Comparison of ENCODE assay signal across 36 cellular contexts in the genomic region with DNA sequence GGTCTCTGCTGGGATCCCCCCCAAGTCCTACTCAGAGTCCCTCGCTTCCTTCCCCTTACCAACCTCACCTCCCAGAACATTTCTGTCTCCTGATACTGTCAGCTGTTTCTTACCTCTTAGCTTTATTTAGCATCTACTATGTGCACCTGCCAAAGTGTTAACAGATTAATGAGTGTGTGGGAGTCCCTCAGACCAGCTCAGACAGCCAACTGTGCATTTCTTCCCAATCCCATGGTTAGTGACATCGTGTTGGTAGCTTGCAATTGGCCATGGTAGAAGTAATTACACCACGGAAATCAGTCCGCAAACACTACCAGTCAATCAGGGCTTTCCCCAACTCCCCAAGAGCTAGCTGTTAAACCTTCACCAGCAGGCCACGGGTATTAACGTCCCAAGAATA.
"Had no signal": no experiment of that assay in that cellular context is flagged by ENCODE, and none has a peak within 500 bp of the region (broad histone marks: within the 10 kb centered on the region; RNA-seq: fewer than 3 reads in every experiment).

No MANE protein-coding gene starts in this region.

- H3K4me1 ChIP-seq: ascending aorta, breast epithelium had no signal

- H3K27ac Mint-ChIP-seq: activated CD4-positive, alpha-beta memory T cell treated with anti-CD3 and anti-CD28 coated beads, Interleukin-2, amount 10 ng/mL, durations not matched to agents 7 days and 5 days; activated CD4-positive, alpha-beta T cell treated with anti-CD3 and anti-CD28 coated beads for 36 hours; activated CD4-positive, alpha-beta T cell treated with anti-CD3 and anti-CD28 coated beads, Interleukin-2, amount 10 ng/mL, durations not matched to agents 7 days and 5 days; activated CD8-positive, alpha-beta memory T cell treated with anti-CD3 and anti-CD28 coated beads, Interleukin-2, amount 10 ng/mL, durations not matched to agents 7 days and 5 days; activated CD8-positive, alpha-beta T cell treated with anti-CD3 and anti-CD28 coated beads, Interleukin-2, amount 10 ng/mL, durations not matched to agents 7 days and 5 days; activated naive CD4-positive, alpha-beta T cell treated with anti-CD3 and anti-CD28 coated beads, Interleukin-2, amount 10 ng/mL, durations not matched to agents 7 days and 5 days; activated naive CD4-positive, alpha-beta T cell treated with anti-CD3 and anti-CD28 coated beads, Interleukin-2, amount 50 U/mL, for 24 hours; activated naive CD8-positive, alpha-beta T cell; activated naive CD8-positive, alpha-beta T cell treated with anti-CD3 and anti-CD28 coated beads, Interleukin-2, amount 10 ng/mL, durations not matched to agents 7 days and 5 days; activated naive CD8-positive, alpha-beta T cell treated with anti-CD3 and anti-CD28 coated beads, Interleukin-2, amount 50 U/mL, for 24 hours; activated T-cell treated with anti-CD3 and anti-CD28 coated beads, Interleukin-2, amount 50 U/mL, for 24 hours; activated T-helper 2 cell treated with anti-CD3 and anti-CD28 coated beads, Interferon-gamma antibody, Interleukin-2, Interleukin-4, amounts not matched to agents 10 μg/mL and 5 μg/mL and 100 μg/mL, durations not matched to agents 14 hours and 24 hours and 36 hours; T-helper 1 cell treated with Interleukin-12 subunit alpha and Interleukin-12 subunit beta and Interleukin-4 antibody, amounts not matched to agents 30 μg/mL and 1 μg/mL, for 36 hours; T-helper 2 cell treated with Interferon-gamma antibody and Interleukin-4, amounts not matched to agents 5 μg/mL and 100 μg/mL, for 36 hours; WTC11 had no signal

- H3K36me3 Mint-ChIP-seq: activated CD8-positive, alpha-beta memory T cell treated with anti-CD3 and anti-CD28 coated beads, Interleukin-2, amount 10 ng/mL, durations not matched to agents 7 days and 5 days; activated naive CD4-positive, alpha-beta T cell treated with anti-CD3 and anti-CD28 coated beads, Interleukin-2, amount 10 ng/mL, durations not matched to agents 7 days and 5 days; activated naive CD4-positive, alpha-beta T cell treated with anti-CD3 and anti-CD28 coated beads, Interleukin-2, amount 50 U/mL, for 24 hours; activated naive CD8-positive, alpha-beta T cell; activated naive CD8-positive, alpha-beta T cell treated with anti-CD3 and anti-CD28 coated beads, Interleukin-2, amount 10 ng/mL, durations not matched to agents 7 days and 5 days; WTC11 had no signal

- H3K4me1 Mint-ChIP-seq: activated CD4-positive, alpha-beta memory T cell treated with anti-CD3 and anti-CD28 coated beads, Interleukin-2, amount 10 ng/mL, durations not matched to agents 7 days and 5 days; activated CD4-positive, alpha-beta T cell treated with anti-CD3 and anti-CD28 coated beads for 36 hours; activated CD4-positive, alpha-beta T cell treated with anti-CD3 and anti-CD28 coated beads, Interleukin-2, amount 10 ng/mL, durations not matched to agents 7 days and 5 days; activated CD8-positive, alpha-beta memory T cell treated with anti-CD3 and anti-CD28 coated beads, Interleukin-2, amount 10 ng/mL, durations not matched to agents 7 days and 5 days; activated naive CD4-positive, alpha-beta T cell treated with anti-CD3 and anti-CD28 coated beads, Interleukin-2, amount 10 ng/mL, durations not matched to agents 7 days and 5 days; activated naive CD4-positive, alpha-beta T cell treated with anti-CD3 and anti-CD28 coated beads, Interleukin-2, amount 50 U/mL, for 24 hours; activated naive CD8-positive, alpha-beta T cell treated with anti-CD3 and anti-CD28 coated beads, Interleukin-2, amount 10 ng/mL, durations not matched to agents 7 days and 5 days; activated naive CD8-positive, alpha-beta T cell treated with anti-CD3 and anti-CD28 coated beads, Interleukin-2, amount 50 U/mL, for 24 hours had no signal

- H3K27ac ChIP-seq: ascending aorta, brain microvascular endothelial cell, breast epithelium, WERI-Rb-1 had no signal

- H3K9me3 Mint-ChIP-seq: activated CD4-positive, alpha-beta memory T cell treated with anti-CD3 and anti-CD28 coated beads, Interleukin-2, amount 10 ng/mL, durations not matched to agents 7 days and 5 days; activated CD4-positive, alpha-beta T cell treated with anti-CD3 and anti-CD28 coated beads, Interleukin-2, amount 10 ng/mL, durations not matched to agents 7 days and 5 days; activated naive CD4-positive, alpha-beta T cell treated with anti-CD3 and anti-CD28 coated beads, Interleukin-2, amount 10 ng/mL, durations not matched to agents 7 days and 5 days; activated naive CD4-positive, alpha-beta T cell treated with anti-CD3 and anti-CD28 coated beads, Interleukin-2, amount 50 U/mL, for 24 hours; activated naive CD8-positive, alpha-beta T cell treated with anti-CD3 and anti-CD28 coated beads, Interleukin-2, amount 10 ng/mL, durations not matched to agents 7 days and 5 days; activated naive CD8-positive, alpha-beta T cell treated with anti-CD3 and anti-CD28 coated beads, Interleukin-2, amount 50 U/mL, for 24 hours; activated T-cell treated with anti-CD3 and anti-CD28 coated beads, Interleukin-2, amount 50 U/mL, for 24 hours; activated T-helper 2 cell treated with anti-CD3 and anti-CD28 coated beads, Interferon-gamma antibody, Interleukin-2, Interleukin-4, amounts not matched to agents 10 μg/mL and 5 μg/mL and 100 μg/mL, durations not matched to agents 14 hours and 24 hours and 36 hours; T-helper 1 cell treated with Interleukin-12 subunit alpha and Interleukin-12 subunit beta and Interleukin-4 antibody, amounts not matched to agents 30 μg/mL and 1 μg/mL, for 36 hours; T-helper 2 cell treated with Interferon-gamma antibody and Interleukin-4, amounts not matched to agents 5 μg/mL and 100 μg/mL, for 36 hours; WTC11 had no signal

- H3K9me3 ChIP-seq: ascending aorta, breast epithelium had no signal

- H3K27me3 ChIP-seq: ascending aorta, brain microvascular endothelial cell, breast epithelium had no signal

- H3K4me3 ChIP-seq: ascending aorta, breast epithelium had no signal

- H3K36me3 ChIP-seq: ascending aorta, brain microvascular endothelial cell, breast epithelium, WERI-Rb-1 had no signal

- DNase-seq: activated CD4-positive, alpha-beta memory T cell treated with anti-CD3 and anti-CD28 coated beads, Interleukin-2, amount 10 ng/mL, durations not matched to agents 7 days and 5 days; activated CD4-positive, alpha-beta T cell treated with anti-CD3 and anti-CD28 coated beads for 1 hour; activated CD4-positive, alpha-beta T cell treated with anti-CD3 and anti-CD28 coated beads for 36 hours; activated CD4-positive, alpha-beta T cell treated with anti-CD3 and anti-CD28 coated beads for 48 hours; activated CD4-positive, alpha-beta T cell treated with anti-CD3 and anti-CD28 coated beads, Interleukin-2, amount 10 ng/mL, durations not matched to agents 7 days and 5 days; activated CD4-positive, alpha-beta T cell treated with anti-CD3 and anti-CD28 coated beads, Interleukin-2, amount 50 U/mL, for 48 hours; activated CD4-positive, CD25-positive, alpha-beta regulatory T cell; activated CD8-positive, alpha-beta memory T cell treated with anti-CD3 and anti-CD28 coated beads for 24 hours; activated CD8-positive, alpha-beta memory T cell treated with anti-CD3 and anti-CD28 coated beads, Interleukin-2, amount 10 ng/mL, durations not matched to agents 7 days and 5 days; activated CD8-positive, alpha-beta memory T cell treated with anti-CD3 and anti-CD28 coated beads, Interleukin-2, amount 50 U/mL, for 48 hours; activated CD8-positive, alpha-beta T cell treated with anti-CD3 and anti-CD28 coated beads, Interleukin-2, amount 10 ng/mL, durations not matched to agents 7 days and 5 days; activated effector memory CD4-positive, alpha-beta T cell treated with Interleukin-2 at 50 U/mL for 16 hours; activated gamma-delta T cell; activated naive CD4-positive, alpha-beta T cell treated with anti-CD3 and anti-CD28 coated beads, Interleukin-2, amount 10 ng/mL, durations not matched to agents 7 days and 5 days; activated naive CD4-positive, alpha-beta T cell treated with Interleukin-2 at 50 U/mL for 16 hours; activated naive CD8-positive, alpha-beta T cell treated with anti-CD3 and anti-CD28 coated beads, Interleukin-2, amount 10 ng/mL, durations not matched to agents 7 days and 5 days; activated naive CD8-positive, alpha-beta T cell treated with anti-CD3 and anti-CD28 coated beads, Interleukin-2, amount 50 U/mL, for 24 hours; activated T-cell treated with anti-CD3 and anti-CD28 coated beads, Interleukin-2, amount 50 U/mL, for 24 hours; activated T-cell treated with anti-CD3 and anti-CD28 coated beads, Interleukin-2, amount 50 U/mL, for 48 hours; amygdala; anterior cingulate cortex; brain microvascular endothelial cell; central memory CD4-positive, alpha-beta T cell; SW 1271; T-helper 1 cell; T-helper 2 cell; T-helper 9 cell; WERI-Rb-1 had no signal

- H3K4me3 Mint-ChIP-seq: activated CD4-positive, alpha-beta memory T cell treated with anti-CD3 and anti-CD28 coated beads, Interleukin-2, amount 10 ng/mL, durations not matched to agents 7 days and 5 days; activated CD4-positive, alpha-beta T cell treated with anti-CD3 and anti-CD28 coated beads for 36 hours; activated CD4-positive, alpha-beta T cell treated with anti-CD3 and anti-CD28 coated beads, Interleukin-2, amount 10 ng/mL, durations not matched to agents 7 days and 5 days; activated CD8-positive, alpha-beta memory T cell treated with anti-CD3 and anti-CD28 coated beads, Interleukin-2, amount 10 ng/mL, durations not matched to agents 7 days and 5 days; activated CD8-positive, alpha-beta T cell treated with anti-CD3 and anti-CD28 coated beads, Interleukin-2, amount 10 ng/mL, durations not matched to agents 7 days and 5 days; activated naive CD4-positive, alpha-beta T cell treated with anti-CD3 and anti-CD28 coated beads, Interleukin-2, amount 10 ng/mL, durations not matched to agents 7 days and 5 days; activated naive CD4-positive, alpha-beta T cell treated with anti-CD3 and anti-CD28 coated beads, Interleukin-2, amount 50 U/mL, for 24 hours; activated naive CD8-positive, alpha-beta T cell; activated naive CD8-positive, alpha-beta T cell treated with anti-CD3 and anti-CD28 coated beads, Interleukin-2, amount 10 ng/mL, durations not matched to agents 7 days and 5 days; activated naive CD8-positive, alpha-beta T cell treated with anti-CD3 and anti-CD28 coated beads, Interleukin-2, amount 50 U/mL, for 24 hours; activated T-cell treated with anti-CD3 and anti-CD28 coated beads, Interleukin-2, amount 50 U/mL, for 24 hours; T-helper 1 cell treated with Interleukin-12 subunit alpha and Interleukin-12 subunit beta and Interleukin-4 antibody, amounts not matched to agents 30 μg/mL and 1 μg/mL, for 36 hours; T-helper 2 cell treated with Interferon-gamma antibody and Interleukin-4, amounts not matched to agents 5 μg/mL and 100 μg/mL, for 36 hours; WTC11 had no signal

- H3K27me3 Mint-ChIP-seq: activated CD4-positive, alpha-beta T cell treated with anti-CD3 and anti-CD28 coated beads, Interleukin-2, amount 10 ng/mL, durations not matched to agents 7 days and 5 days; activated CD8-positive, alpha-beta memory T cell treated with anti-CD3 and anti-CD28 coated beads, Interleukin-2, amount 10 ng/mL, durations not matched to agents 7 days and 5 days; activated naive CD8-positive, alpha-beta T cell treated with anti-CD3 and anti-CD28 coated beads, Interleukin-2, amount 50 U/mL, for 24 hours had no signal
